1 cellular context compared by ENCODE assay signal in genomic region chr12:132736913-132737312, GRCh38.
TF ChIP-seq lines count a peak whose summit lies in the region.

No MANE protein-coding gene starts in this region.

TF ChIP-seq in GM23338, 12 proteins besides CTCF, POLR2A, EP300 and RAD21 (continued from another document):
- TF ChIP-seq, protein P1, sequence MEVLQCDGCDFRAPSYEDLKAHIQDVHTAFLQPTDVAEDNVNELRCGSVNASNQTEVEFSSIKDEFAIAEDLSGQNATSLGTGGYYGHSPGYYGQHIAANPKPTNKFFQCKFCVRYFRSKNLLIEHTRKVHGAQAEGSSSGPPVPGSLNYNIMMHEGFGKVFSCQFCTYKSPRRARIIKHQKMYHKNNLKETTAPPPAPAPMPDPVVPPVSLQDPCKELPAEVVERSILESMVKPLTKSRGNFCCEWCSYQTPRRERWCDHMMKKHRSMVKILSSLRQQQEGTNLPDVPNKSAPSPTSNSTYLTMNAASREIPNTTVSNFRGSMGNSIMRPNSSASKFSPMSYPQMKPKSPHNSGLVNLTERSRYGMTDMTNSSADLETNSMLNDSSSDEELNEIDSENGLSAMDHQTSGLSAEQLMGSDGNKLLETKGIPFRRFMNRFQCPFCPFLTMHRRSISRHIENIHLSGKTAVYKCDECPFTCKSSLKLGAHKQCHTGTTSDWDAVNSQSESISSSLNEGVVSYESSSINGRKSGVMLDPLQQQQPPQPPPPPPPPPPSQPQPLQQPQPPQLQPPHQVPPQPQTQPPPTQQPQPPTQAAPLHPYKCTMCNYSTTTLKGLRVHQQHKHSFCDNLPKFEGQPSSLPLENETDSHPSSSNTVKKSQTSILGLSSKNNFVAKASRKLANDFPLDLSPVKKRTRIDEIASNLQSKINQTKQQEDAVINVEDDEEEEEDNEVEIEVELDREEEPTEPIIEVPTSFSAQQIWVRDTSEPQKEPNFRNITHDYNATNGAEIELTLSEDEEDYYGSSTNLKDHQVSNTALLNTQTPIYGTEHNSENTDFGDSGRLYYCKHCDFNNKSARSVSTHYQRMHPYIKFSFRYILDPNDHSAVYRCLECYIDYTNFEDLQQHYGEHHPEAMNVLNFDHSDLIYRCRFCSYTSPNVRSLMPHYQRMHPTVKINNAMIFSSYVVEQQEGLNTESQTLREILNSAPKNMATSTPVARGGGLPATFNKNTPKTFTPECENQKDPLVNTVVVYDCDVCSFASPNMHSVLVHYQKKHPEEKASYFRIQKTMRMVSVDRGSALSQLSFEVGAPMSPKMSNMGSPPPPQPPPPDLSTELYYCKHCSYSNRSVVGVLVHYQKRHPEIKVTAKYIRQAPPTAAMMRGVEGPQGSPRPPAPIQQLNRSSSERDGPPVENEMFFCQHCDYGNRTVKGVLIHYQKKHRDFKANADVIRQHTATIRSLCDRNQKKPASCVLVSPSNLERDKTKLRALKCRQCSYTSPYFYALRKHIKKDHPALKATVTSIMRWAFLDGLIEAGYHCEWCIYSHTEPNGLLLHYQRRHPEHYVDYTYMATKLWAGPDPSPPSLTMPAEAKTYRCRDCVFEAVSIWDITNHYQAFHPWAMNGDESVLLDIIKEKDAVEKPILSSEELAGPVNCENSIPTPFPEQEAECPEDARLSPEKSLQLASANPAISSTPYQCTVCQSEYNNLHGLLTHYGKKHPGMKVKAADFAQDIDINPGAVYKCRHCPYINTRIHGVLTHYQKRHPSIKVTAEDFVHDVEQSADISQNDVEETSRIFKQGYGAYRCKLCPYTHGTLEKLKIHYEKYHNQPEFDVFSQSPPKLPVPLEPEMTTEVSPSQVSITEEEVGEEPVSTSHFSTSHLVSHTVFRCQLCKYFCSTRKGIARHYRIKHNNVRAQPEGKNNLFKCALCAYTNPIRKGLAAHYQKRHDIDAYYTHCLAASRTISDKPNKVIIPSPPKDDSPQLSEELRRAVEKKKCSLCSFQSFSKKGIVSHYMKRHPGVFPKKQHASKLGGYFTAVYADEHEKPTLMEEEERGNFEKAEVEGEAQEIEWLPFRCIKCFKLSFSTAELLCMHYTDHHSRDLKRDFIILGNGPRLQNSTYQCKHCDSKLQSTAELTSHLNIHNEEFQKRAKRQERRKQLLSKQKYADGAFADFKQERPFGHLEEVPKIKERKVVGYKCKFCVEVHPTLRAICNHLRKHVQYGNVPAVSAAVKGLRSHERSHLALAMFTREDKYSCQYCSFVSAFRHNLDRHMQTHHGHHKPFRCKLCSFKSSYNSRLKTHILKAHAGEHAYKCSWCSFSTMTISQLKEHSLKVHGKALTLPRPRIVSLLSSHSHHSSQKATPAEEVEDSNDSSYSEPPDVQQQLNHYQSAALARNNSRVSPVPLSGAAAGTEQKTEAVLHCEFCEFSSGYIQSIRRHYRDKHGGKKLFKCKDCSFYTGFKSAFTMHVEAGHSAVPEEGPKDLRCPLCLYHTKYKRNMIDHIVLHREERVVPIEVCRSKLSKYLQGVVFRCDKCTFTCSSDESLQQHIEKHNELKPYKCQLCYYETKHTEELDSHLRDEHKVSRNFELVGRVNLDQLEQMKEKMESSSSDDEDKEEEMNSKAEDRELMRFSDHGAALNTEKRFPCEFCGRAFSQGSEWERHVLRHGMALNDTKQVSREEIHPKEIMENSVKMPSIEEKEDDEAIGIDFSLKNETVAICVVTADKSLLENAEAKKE (CRISPR knock-in tag; IDR thresholded peaks at IDR 0.05) = no peak
- TF ChIP-seq REST (IDR thresholded peaks at IDR 0.05; ENCODE audit: unreplicated experiment) = no peak
